10 cellular contexts compared by ENCODE assay signal in the genomic region with DNA sequence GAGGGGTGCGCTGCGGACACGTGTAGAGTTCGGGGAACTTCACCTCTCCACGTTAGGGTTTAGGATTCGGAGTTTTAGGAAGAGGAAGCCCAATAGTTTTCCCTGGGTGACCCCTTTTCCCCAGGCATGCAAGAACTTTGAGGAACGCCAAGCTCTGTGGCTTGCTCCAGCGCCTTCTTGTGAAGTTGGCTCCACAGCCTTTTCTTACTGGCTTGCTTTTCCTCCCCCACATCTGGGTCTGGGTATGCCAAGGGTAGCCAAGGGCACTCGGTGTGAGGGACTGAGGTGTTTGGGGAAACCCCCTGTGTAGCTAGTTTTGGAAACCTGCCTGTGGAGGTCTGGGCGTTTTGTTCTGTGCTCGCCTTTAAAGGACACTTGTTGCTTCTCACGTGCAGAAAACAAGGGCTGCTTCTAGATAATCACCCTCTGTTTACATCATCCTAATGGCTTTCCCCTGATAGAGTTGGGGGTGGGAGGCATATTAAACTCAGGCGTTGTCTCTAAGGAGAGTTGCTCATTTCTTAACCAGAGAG. TPM values are rescaled to one million over a fixed set of nuclear protein-coding genes. Genes with fewer than 3 reads are reported as not detected.
DNase-seq lines count a peak whose midpoint lies in the region; ATAC-seq and TF ChIP-seq lines count a peak whose summit lies in the region.
"Had no signal": no experiment of that assay in that cellular context is flagged by ENCODE, and none has a peak within 500 bp of the region (broad histone marks: within the 10 kb centered on the region; RNA-seq: fewer than 3 reads in every experiment).

No MANE protein-coding gene starts in this region.

- H3K27ac ChIP-seq in duodenal mucosa (ENCODE audit: low read depth, low read length) (no peak overlapping the region), left lung (peak overlapping the region; percentile 71 to 82), subcutaneous abdominal adipose tissue (ENCODE audit: low read depth, low read length) (peak overlapping the region; percentile 18), MM.1S (ENCODE audit: low read length) (no peak overlapping the region)
- H3K27ac ChIP-seq: neutrophil had no signal

- no peaks in the 10 kb centered on the region for H3K79me2 ChIP-seq in MM.1S (ENCODE audit: low read length)

- intact Hi-C loops in left lung (cut with DNase I), result no loop called here

- H3K27me3 ChIP-seq in duodenal mucosa (ENCODE audit: control insufficient read depth in 1 of 2, insufficient read depth in 2 of 2, low read length in 2 of 2) (peaks cover 0 to 16% of the 10 kb centered on the region in 2 donors), left lung (peaks cover 0 to 29% of the 10 kb centered on the region in 2 donors), subcutaneous abdominal adipose tissue (ENCODE audit: control insufficient read depth in 5 of 5, insufficient read depth in 4 of 5, low read length in 5 of 5) (peaks cover 0 to 4% (median 0%) of the 10 kb centered on the region in 5 donors), MM.1S (replicated peaks; ENCODE audit: insufficient read depth, low read length) (no peaks in the 10 kb centered on the region)

- no peak for TF ChIP-seq CTCF in left lung (IDR thresholded peaks at IDR 0.05)
- no peak for TF ChIP-seq CTCF in MM.1S (IDR thresholded peaks at IDR 0.05; ENCODE audit: low read length)

- no peaks in the 10 kb centered on the region for H3K9me2 ChIP-seq in MM.1S (replicated peaks; ENCODE audit: insufficient read depth, low read length)

- ATAC-seq in left lung (peak; percentile 38), HG03097 (IDR thresholded peaks at IDR 0.05; ENCODE audit: low FRiP score, unreplicated experiment) (no peak)
- ATAC-seq: GM12878 had no signal

- H3F3A ChIP-seq in MM.1S (ENCODE audit: insufficient read depth, low read length), result peaks cover 4% of the 10 kb centered on the region; the same call in 1 of the 2 replicates

- H3K4me2 ChIP-seq in MM.1S (ENCODE audit: low read depth, low read length), result no peak overlapping the region

- DNase-seq in HT1080 (ENCODE audit: low read depth) (peak; percentile 23), left lung (no peak), DMS 273 (lab: John Stamatoyannopoulos, UW; ENCODE audit: unreplicated experiment) (no peak), H4 (ENCODE audit: low spot score) (no peak), MM.1S (no peak)

- H3K4me3 ChIP-seq in duodenal mucosa (ENCODE audit: low read depth in 1 of 2, low read length in 2 of 2) (peak overlapping the region; percentile 46 to 50), left lung (peak overlapping the region; percentile 47 to 51), subcutaneous abdominal adipose tissue (ENCODE audit: low read depth in 1 of 5, low read length in 5 of 5) (peak overlapping the region; percentile 59 to 85 (median 70)), MM.1S (ENCODE audit: low read length) (no peak overlapping the region)
- H3K4me3 ChIP-seq: GM12878 had no signal

- peak overlapping the region in 1 of 2 donors; percentile 22 for H3K9ac ChIP-seq in duodenal mucosa (ENCODE audit: low read depth in 1 of 2, low read length in 2 of 2)
- H3K9ac ChIP-seq in subcutaneous abdominal adipose tissue (ENCODE audit: low read length in 5 of 5), result peak overlapping the region in 2 of 5 donors; percentile 6 to 37
- no peak overlapping the region for H3K9ac ChIP-seq in MM.1S (ENCODE audit: low read length)

- no peaks in the 10 kb centered on the region for H4K20me1 ChIP-seq in MM.1S (ENCODE audit: insufficient read depth, low read length)

- no peak overlapping the region for H2AFZ ChIP-seq in MM.1S (ENCODE audit: low read length)

- H3K9me3 ChIP-seq in duodenal mucosa (ENCODE audit: control insufficient read depth in 1 of 2, low read length in 2 of 2) (no peaks in the 10 kb centered on the region), left lung (no peaks in the 10 kb centered on the region), subcutaneous abdominal adipose tissue (ENCODE audit: control insufficient read depth in 5 of 5, low read length in 5 of 5) (no peaks in the 10 kb centered on the region), MM.1S (replicated peaks; ENCODE audit: insufficient read depth, low read length) (no peaks in the 10 kb centered on the region)
- H3K9me3 ChIP-seq: neutrophil had no signal

- H3K36me3 ChIP-seq in duodenal mucosa (ENCODE audit: control insufficient read depth in 1 of 2, insufficient read depth in 2 of 2, low read length in 2 of 2) (no peaks in the 10 kb centered on the region), left lung (no peaks in the 10 kb centered on the region), subcutaneous abdominal adipose tissue (ENCODE audit: control insufficient read depth in 5 of 5, insufficient read depth in 5 of 5, low read length in 5 of 5) (no peaks in the 10 kb centered on the region), MM.1S (replicated peaks; ENCODE audit: insufficient read depth, low read length) (no peaks in the 10 kb centered on the region)
- H3K36me3 ChIP-seq: neutrophil had no signal

- H3K4me1 ChIP-seq in duodenal mucosa (ENCODE audit: control insufficient read depth in 1 of 2, insufficient read depth in 2 of 2, low read length in 2 of 2) (no peaks in the 10 kb centered on the region), left lung (no peaks in the 10 kb centered on the region), subcutaneous abdominal adipose tissue (ENCODE audit: control insufficient read depth in 5 of 5, insufficient read depth in 5 of 5, low read length in 5 of 5) (peaks cover 0 to 37% (median 31%) of the 10 kb centered on the region in 5 donors), MM.1S (ENCODE audit: low read length) (peaks cover 14% of the 10 kb centered on the region)

RNA-seq across cellular contexts. Expression of gene EDNRA, which starts 0.7 kb away (rescaled TPM):
- total RNA-seq in HT1080 (2014; rRNA removed; shearing (Covaris generic)), result 14.9 and 15.0 TPM in 2 replicates
- 7.3 and 8.1 TPM in 2 replicates for polyA plus RNA-seq in HT1080 (2015; cell fraction: cytosol; rRNA removed)
- 14.4 and 15.1 TPM in 2 replicates for polyA plus RNA-seq in HT1080 (2015; cell fraction: nucleus; rRNA removed)
- 10 to 100 TPM; 26.6 to 41.8 TPM for total RNA-seq in left lung
- total RNA-seq in H4 (2014; rRNA removed; shearing (Covaris generic)), result not detected in 2 replicates

Comparison
In these comparisons a context has a peak if more than half of its experiments do, and no peak if none do; other contexts are left out.
1. H3K27ac ChIP-seq: peak in left lung (2 of 2) and subcutaneous abdominal adipose tissue (single experiment); none in duodenal mucosa (single experiment) and MM.1S (single experiment).
2. RNA of gene EDNRA, which starts 0.7 kb away (total RNA-seq): 26.6 to 41.8 TPM in left lung and 14.9 to 15.0 TPM in HT1080; not detected in H4; every median in the first group is over 10 times any median in the second.